1 cellular context compared by ENCODE assay signal in the genomic region with DNA sequence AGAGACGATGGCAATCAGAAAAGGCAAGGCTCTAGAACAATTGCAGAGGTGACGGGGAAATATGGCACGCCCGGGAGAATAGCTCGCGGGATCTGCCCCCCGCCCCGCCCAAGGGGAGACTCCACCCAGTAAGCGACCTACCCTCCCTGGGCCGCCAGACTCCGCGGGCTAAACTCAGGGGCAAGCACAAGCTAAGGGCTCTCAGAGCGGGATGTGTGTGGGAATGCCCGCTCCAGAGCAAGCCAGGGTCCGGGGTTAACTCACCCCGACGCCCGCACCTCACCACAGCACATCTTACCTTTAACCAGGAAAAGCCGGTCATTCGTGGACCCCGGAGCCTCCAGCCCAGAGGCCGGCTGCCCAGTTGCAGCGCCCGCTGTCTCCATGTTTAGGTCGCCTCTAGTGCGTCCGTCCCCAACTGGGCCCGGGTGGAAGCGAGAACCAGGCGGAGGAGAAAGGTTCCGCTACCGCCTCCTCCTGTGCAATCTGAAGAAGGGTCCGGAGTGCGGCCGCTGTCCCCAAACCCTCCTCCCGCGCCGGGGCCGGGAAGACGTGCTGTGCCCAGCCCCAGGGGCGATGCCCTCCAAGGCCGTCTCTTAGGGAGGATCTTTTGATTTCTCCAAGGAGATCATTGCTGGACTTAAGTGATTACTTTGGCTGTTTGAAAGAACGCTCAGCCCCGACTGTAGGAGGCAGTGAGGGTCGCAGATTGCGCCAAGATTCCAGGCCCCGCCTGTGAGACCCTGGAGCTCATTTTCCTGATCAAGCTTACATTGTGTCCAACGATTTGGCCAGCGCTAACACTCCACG.
TF ChIP-seq lines count a peak whose summit lies in the region.

A gene (minus strand): TSS at position 406 of the 810 bp plus-strand sequence. CDS start 20 bp downstream, at position 386.

TF ChIP-seq in endothelial cell of umbilical vein, 7 proteins besides CTCF, POLR2A, EP300 and RAD21 (continued from another document):
- TF ChIP-seq, protein P1, sequence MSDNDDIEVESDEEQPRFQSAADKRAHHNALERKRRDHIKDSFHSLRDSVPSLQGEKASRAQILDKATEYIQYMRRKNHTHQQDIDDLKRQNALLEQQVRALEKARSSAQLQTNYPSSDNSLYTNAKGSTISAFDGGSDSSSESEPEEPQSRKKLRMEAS (IDR thresholded peaks at IDR 0.05; ENCODE audit: insufficient read depth, insufficient read length), result no peak
TF ChIP-seq in endothelial cell of umbilical vein: peak in this region for 4.
